Comparison of ENCODE assay signal across 1 cellular context in the genomic region with DNA sequence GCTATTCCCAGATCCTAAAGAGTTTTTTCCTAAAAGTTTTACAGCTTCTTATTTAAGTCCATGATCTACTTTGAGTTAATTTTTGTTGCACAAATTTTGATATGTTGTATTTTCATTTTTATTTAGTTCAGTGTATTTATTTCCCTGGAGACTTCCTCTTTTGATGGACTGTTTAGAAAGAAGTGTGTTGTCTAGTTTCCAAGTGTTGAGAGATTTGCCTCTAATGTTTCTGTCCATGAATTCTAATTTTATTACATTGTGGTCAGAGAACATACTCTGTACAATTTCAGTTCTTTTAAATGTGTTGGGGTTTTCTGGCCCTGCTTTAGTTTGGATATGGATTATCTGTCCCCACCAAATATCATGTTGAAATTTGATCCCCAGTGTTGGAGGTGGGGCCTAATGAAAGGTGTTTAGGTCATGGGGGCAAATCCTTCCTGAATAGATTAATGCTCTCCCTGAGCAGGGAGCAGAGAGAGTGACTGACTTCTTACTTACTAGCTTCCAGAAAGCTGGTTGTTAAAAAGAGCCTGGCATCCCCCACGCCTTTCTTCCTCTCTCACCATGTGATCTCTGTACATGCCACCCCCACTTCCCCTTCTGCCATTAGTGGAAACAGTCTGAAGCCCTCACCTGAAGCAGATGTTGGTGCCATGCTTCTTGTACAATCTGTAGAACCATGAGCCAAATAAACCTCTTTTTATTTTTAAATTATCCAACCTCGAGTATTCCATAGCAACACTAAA.
TF ChIP-seq lines count a peak whose summit lies in the region.

No MANE protein-coding gene starts in this region.

TF ChIP-seq in H1, 55 proteins besides CTCF, POLR2A, EP300 and RAD21:
- no peak for TF ChIP-seq SP4 (IDR thresholded peaks at IDR 0.05; ENCODE audit: low read length)
